In the genomic region with DNA sequence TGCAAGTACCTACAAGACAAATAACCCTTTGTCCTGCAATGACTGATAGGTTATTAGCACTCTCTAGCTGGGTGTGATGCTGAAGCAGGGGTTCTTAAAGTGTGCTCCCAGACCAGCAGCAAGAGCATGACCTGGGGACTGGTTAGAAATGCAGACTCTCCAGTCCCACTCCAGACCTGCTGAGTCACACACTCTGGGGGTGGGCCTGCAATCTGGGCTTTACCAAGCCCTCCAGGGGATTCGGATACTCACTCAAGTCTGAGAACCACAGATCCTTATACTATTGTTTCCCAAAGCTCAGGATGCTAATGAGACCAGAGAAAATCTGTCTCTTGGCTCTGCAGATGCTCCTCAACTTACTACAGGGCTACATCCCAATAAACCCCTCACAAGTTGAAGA, we compare ENCODE assay signal across 1 cellular context.
TF ChIP-seq lines count a peak whose summit lies in the region.

No MANE protein-coding gene starts in this region.

TF ChIP-seq in H1, 55 proteins besides CTCF, POLR2A, EP300 and RAD21 (continued from another document):
- TF ChIP-seq MAFK (IDR thresholded peaks at IDR 0.05; ENCODE audit: low read depth, low read length) = peak; percentile 40; the same call in 1 of the 2 replicates
- TF ChIP-seq, protein P1, sequence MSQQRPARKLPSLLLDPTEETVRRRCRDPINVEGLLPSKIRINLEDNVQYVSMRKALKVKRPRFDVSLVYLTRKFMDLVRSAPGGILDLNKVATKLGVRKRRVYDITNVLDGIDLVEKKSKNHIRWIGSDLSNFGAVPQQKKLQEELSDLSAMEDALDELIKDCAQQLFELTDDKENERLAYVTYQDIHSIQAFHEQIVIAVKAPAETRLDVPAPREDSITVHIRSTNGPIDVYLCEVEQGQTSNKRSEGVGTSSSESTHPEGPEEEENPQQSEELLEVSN (IDR thresholded peaks at IDR 0.05) = no peak
